In the genomic region with DNA sequence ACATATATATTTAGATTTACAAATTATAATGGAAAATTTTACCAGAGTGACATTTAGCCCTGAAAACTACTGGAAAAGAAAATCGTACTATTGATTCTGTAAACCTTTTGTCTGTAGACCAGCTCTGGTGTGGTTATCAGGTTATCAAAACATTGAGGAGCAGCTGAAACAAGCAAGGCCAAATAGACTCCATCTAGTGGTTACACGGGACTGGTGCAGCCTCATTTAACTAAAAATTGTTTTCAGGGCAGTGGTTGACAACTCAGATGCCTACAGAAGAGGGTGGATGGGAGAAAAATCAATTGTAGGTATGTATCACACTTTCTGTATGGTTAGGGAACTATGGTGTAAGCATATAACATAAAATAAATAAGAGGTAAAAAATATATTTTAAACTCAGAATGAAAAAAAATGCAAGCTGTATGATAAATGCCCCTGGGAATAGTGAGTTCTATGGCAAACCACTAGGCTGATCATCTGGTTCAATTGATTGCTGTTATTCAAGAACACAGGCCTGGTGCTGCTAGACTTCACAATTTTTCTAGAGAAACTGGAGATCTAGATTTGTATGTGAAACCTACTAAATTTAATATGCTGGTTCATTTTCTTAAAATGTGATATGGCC, we compare ENCODE assay signal across 8 cellular contexts. TPM values are rescaled to one million over a fixed set of nuclear protein-coding genes. Genes with fewer than 3 reads are reported as not detected.
DNase-seq lines count a peak whose midpoint lies in the region; ATAC-seq and TF ChIP-seq lines count a peak whose summit lies in the region.

No MANE protein-coding gene starts in this region.

- TF ChIP-seq CTCF in GM20000 (IDR thresholded peaks at IDR 0.05; ENCODE audit: extremely low read depth, missing control alignments) (peak; percentile 80), kidney epithelial cell (IDR thresholded peaks at IDR 0.05; ENCODE audit: insufficient read depth, low read length, poor library complexity, severe bottlenecking) (peak; percentile 86)

- DNase-seq in DMS114 treated with DMSO at 0.1 percent for 48 hours (lab: John Stamatoyannopoulos, UW; ENCODE audit: unreplicated experiment) (peak; percentile 40), GM20000 (ENCODE audit: low spot score) (peak; percentile 31), NCI-H446 treated with DMSO at 0.1 percent for 48 hours (lab: John Stamatoyannopoulos, UW) (peak; percentile 62), brain pericyte (ENCODE audit: low read depth, low spot score) (peak; percentile 17), kidney epithelial cell (ENCODE audit: low read depth) (peak; percentile 5), GM19240 (ENCODE audit: insufficient read length, low spot score) (no peak)
- no peak for DNase-seq in activated naive CD4-positive, alpha-beta T cell (lab: John Stamatoyannopoulos, UW)

- no peak overlapping the region for H3K4me3 ChIP-seq in kidney epithelial cell (ENCODE audit: low read depth, low read length)

- ATAC-seq in HG03442 (IDR thresholded peaks at IDR 0.05; ENCODE audit: unreplicated experiment): peak; percentile 99

- H3K36me3 ChIP-seq in kidney epithelial cell (ENCODE audit: control insufficient read depth, insufficient read depth, low read length): no peaks in the 10 kb centered on the region

- no peaks in the 10 kb centered on the region for H3K27me3 ChIP-seq in kidney epithelial cell (ENCODE audit: control insufficient read depth, insufficient read depth, low read length)

RNA-seq across cellular contexts. Expression of a gene that starts 51.2 kb away (rescaled TPM):
- total RNA-seq in kidney epithelial cell: 5.5 and 9.2 TPM in 2 replicates

Comparison
In these comparisons a context has a peak if more than half of its experiments do, and no peak if none do; other contexts are left out.
1. DNase-seq: peak in DMS114 treated with DMSO at 0.1 percent for 48 hours (single experiment), GM20000 (single experiment), NCI-H446 treated with DMSO at 0.1 percent for 48 hours (single experiment), brain pericyte (single experiment) and kidney epithelial cell (single experiment); none in activated naive CD4-positive, alpha-beta T cell (0 of 4) and GM19240 (single experiment).